ENCODE assay signal across 31 cellular contexts in genomic region chr13:110984392-110984791, GRCh38.
"Had no signal": no experiment of that assay in that cellular context is flagged by ENCODE, and none has a peak within 500 bp of the region (broad histone marks: within the 10 kb centered on the region; RNA-seq: fewer than 3 reads in every experiment).

No MANE protein-coding gene starts in this region.

- DNase-seq: activated CD4-positive, alpha-beta T cell treated with anti-CD3 and anti-CD28 coated beads, Interleukin-2, amount 10 ng/mL, durations not matched to agents 24 days and 14 days; activated CD4-positive, alpha-beta T cell treated with anti-CD3 and anti-CD28 coated beads, Interleukin-2, amount 50 U/mL, for 4 hours; activated CD8-positive, alpha-beta T cell treated with anti-CD3 and anti-CD28 coated beads for 36 hours; activated effector memory CD4-positive, alpha-beta T cell treated with anti-CD3 and anti-CD28 coated beads, Interleukin-2, amount 50 U/mL, for 16 hours; activated naive CD4-positive, alpha-beta T cell; activated naive CD4-positive, alpha-beta T cell treated with anti-CD3 and anti-CD28 coated beads, Interleukin-2, amount 50 U/mL, for 16 hours; activated naive CD8-positive, alpha-beta T cell treated with anti-CD3 and anti-CD28 coated beads for 36 hours; activated T-cell treated with anti-CD3 and anti-CD28 coated beads, Interleukin-2, amount 50 U/mL, for 1 hour; activated T-cell treated with anti-CD3 and anti-CD28 coated beads, Interleukin-2, amount 50 U/mL, for 72 hours; amniotic stem cell; aorta; Kasumi-1; KG1; MG63; NCI-H1048; NCI-H1436; NCI-H1694; NCI-H1930; NCI-H2107; NCI-H2171; NCI-H510A; NCI-H526; NCI-H748 treated with DMSO at 0.1 percent for 48 hours; NK-92 treated with Interleukin-12 subunit alpha and Interleukin-12 subunit beta, amount 100 ng/mL, for 24 hours; OCI-M1; SHP77; SJCRH30 had no signal

- H3K4me1 ChIP-seq: SJCRH30 had no signal

- H3K27me3 ChIP-seq: cardiac muscle cell, SJCRH30 had no signal

- H3K9me3 ChIP-seq: MG63, SJCRH30 had no signal

- ATAC-seq: activated CD8-positive, alpha-beta T cell treated with anti-CD3 and anti-CD28 coated beads for 36 hours; activated T-cell treated with anti-CD3 and anti-CD28 coated beads, Interleukin-2, amount 50 U/mL, for 72 hours; activated T-helper 17 cell treated with anti-CD3 and anti-CD28 coated beads, Interleukin-2, amount 50 U/mL, for 72 hours had no signal

- H3K27ac ChIP-seq: cardiac muscle cell, SJCRH30, SK-N-MC had no signal

- H3K36me3 ChIP-seq: cardiac muscle cell, MG63, SJCRH30 had no signal

- FAIRE-seq: TTC549 had no signal

- H3K4me3 ChIP-seq: cardiac muscle cell, MG63, SJCRH30, SK-N-MC had no signal
